ENCODE assay signal across 4 cellular contexts in the genomic region with DNA sequence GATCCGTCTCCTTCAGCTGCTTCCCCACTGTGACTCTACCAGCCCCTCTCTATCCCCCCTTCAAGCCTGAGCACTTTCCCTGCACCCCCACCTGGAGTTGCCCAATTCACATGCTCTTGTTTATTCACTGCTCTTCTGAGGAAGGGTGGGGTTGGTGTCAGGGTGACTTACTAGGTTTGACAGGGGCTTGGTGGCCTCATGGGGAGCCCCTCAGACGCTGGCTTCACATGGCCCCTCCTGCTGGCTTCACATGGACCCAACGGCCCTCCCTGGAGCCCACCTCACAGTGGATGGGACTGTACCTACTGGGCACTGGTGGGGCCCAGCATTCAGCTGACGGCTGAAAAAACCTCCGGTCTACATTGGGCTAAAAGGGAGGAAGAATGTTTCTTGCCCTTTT.
"Had no signal": no experiment of that assay in that cellular context is flagged by ENCODE, and none has a peak within 500 bp of the region (broad histone marks: within the 10 kb centered on the region; RNA-seq: fewer than 3 reads in every experiment).

No MANE protein-coding gene starts in this region.

- H3K36me3 ChIP-seq: tibial nerve had no signal

- H3K4me3 ChIP-seq: tibial nerve had no signal

- H3K9me3 ChIP-seq: tibial nerve had no signal

- H3K27me3 ChIP-seq: tibial nerve had no signal

- H3K27ac ChIP-seq: parathyroid adenoma, VCaP had no signal

- H3K4me1 ChIP-seq: parathyroid adenoma had no signal

- DNase-seq: naive B cell had no signal
